3 cellular contexts compared by ENCODE assay signal in genomic region chr2:2779727-2780126, GRCh38.
A peak's percentile ranks its signal among the peaks of the same experiment; 100 is the strongest.
TF ChIP-seq lines count a peak whose summit lies in the region.

No MANE protein-coding gene starts in this region.

TF ChIP-seq in HepG2, 621 proteins besides CTCF, POLR2A, EP300 and RAD21:
- peak; percentile 55 for TF ChIP-seq ZNF18 (CRISPR knock-in tag; IDR thresholded peaks at IDR 0.05; ENCODE audit: insufficient replicate concordance)
- TF ChIP-seq TBX2 (CRISPR knock-in tag; IDR thresholded peaks at IDR 0.05; ENCODE audit: borderline replicate concordance), result no peak

TF ChIP-seq in H1, 55 proteins besides CTCF, POLR2A, EP300 and RAD21:
- TF ChIP-seq, protein P1, sequence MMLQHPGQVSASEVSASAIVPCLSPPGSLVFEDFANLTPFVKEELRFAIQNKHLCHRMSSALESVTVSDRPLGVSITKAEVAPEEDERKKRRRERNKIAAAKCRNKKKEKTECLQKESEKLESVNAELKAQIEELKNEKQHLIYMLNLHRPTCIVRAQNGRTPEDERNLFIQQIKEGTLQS (IDR thresholded peaks at IDR 0.05; ENCODE audit: insufficient read depth, low read depth, low read length), result no peak
- TF ChIP-seq TCF12 (IDR thresholded peaks at IDR 0.05; ENCODE audit: low read depth, low read length) (no peak), CTBP2 (IDR thresholded peaks at IDR 0.05; ENCODE audit: borderline replicate concordance, insufficient read depth, insufficient read length, low read length) (no peak), KDM5A (IDR thresholded peaks at IDR 0.05; ENCODE audit: low read length) (no peak), KDM1A (IDR thresholded peaks at IDR 0.05; ENCODE audit: borderline replicate concordance, low read length) (no peak), CBX8 (IDR thresholded peaks at IDR 0.05; ENCODE audit: borderline replicate concordance, low read depth, low read length) (no peak), PHF8 (conservative IDR thresholded peaks at IDR 0.05; ENCODE audit: low read depth, low read length) (no peak), CBX5 (IDR thresholded peaks at IDR 0.05; ENCODE audit: low read depth, low read length) (no peak), HDAC2 (IDR thresholded peaks at IDR 0.05; ENCODE audit: borderline replicate concordance in 1 of 2, low read depth in 2 of 2, low read length in 2 of 2) (no peak), TAF7 (optimal IDR thresholded peaks at IDR 0.05; ENCODE audit: borderline replicate concordance, low read depth, low read length) (no peak)
- TF ChIP-seq, protein P2, sequence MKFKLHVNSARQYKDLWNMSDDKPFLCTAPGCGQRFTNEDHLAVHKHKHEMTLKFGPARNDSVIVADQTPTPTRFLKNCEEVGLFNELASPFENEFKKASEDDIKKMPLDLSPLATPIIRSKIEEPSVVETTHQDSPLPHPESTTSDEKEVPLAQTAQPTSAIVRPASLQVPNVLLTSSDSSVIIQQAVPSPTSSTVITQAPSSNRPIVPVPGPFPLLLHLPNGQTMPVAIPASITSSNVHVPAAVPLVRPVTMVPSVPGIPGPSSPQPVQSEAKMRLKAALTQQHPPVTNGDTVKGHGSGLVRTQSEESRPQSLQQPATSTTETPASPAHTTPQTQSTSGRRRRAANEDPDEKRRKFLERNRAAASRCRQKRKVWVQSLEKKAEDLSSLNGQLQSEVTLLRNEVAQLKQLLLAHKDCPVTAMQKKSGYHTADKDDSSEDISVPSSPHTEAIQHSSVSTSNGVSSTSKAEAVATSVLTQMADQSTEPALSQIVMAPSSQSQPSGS (IDR thresholded peaks at IDR 0.05; ENCODE audit: low read length), result no peak

TF ChIP-seq in SK-N-SH treated with all-trans-retinoic acid at 6 μM for 48 hours, 23 proteins besides CTCF, POLR2A, EP300 and RAD21 (continued from another document):
- TF ChIP-seq TCF4 (CRISPR knock-in tag; IDR thresholded peaks at IDR 0.05; ENCODE audit: borderline replicate concordance) (no peak), SNAI2 (CRISPR knock-in tag; IDR thresholded peaks at IDR 0.05) (no peak), ISL1 (CRISPR knock-in tag; IDR thresholded peaks at IDR 0.05) (no peak), CSRNP3 (CRISPR knock-in tag; IDR thresholded peaks at IDR 0.05) (no peak), PATZ1 (CRISPR knock-in tag; IDR thresholded peaks at IDR 0.05; ENCODE audit: borderline replicate concordance) (no peak), OSR1 (CRISPR knock-in tag; IDR thresholded peaks at IDR 0.05) (no peak), RARB (CRISPR knock-in tag; IDR thresholded peaks at IDR 0.05) (no peak), ZFP30 (CRISPR knock-in tag; IDR thresholded peaks at IDR 0.05) (no peak), ZNF70 (CRISPR knock-in tag; IDR thresholded peaks at IDR 0.05) (no peak)
- TF ChIP-seq, protein P3, sequence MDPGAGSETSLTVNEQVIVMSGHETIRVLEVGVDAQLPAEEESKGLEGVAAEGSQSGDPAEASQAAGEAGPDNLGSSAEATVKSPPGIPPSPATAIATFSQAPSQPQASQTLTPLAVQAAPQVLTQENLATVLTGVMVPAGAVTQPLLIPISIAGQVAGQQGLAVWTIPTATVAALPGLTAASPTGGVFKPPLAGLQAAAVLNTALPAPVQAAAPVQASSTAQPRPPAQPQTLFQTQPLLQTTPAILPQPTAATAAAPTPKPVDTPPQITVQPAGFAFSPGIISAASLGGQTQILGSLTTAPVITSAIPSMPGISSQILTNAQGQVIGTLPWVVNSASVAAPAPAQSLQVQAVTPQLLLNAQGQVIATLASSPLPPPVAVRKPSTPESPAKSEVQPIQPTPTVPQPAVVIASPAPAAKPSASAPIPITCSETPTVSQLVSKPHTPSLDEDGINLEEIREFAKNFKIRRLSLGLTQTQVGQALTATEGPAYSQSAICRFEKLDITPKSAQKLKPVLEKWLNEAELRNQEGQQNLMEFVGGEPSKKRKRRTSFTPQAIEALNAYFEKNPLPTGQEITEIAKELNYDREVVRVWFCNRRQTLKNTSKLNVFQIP (CRISPR knock-in tag; IDR thresholded peaks at IDR 0.05; ENCODE audit: borderline replicate concordance, low read depth), result no peak
- TF ChIP-seq, protein P4, sequence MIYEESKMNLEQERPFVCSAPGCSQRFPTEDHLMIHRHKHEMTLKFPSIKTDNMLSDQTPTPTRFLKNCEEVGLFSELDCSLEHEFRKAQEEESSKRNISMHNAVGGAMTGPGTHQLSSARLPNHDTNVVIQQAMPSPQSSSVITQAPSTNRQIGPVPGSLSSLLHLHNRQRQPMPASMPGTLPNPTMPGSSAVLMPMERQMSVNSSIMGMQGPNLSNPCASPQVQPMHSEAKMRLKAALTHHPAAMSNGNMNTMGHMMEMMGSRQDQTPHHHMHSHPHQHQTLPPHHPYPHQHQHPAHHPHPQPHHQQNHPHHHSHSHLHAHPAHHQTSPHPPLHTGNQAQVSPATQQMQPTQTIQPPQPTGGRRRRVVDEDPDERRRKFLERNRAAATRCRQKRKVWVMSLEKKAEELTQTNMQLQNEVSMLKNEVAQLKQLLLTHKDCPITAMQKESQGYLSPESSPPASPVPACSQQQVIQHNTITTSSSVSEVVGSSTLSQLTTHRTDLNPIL (CRISPR knock-in tag; IDR thresholded peaks at IDR 0.05; ENCODE audit: low read depth), result no peak
